ENCODE assay signal across 24 cellular contexts in the genomic region with DNA sequence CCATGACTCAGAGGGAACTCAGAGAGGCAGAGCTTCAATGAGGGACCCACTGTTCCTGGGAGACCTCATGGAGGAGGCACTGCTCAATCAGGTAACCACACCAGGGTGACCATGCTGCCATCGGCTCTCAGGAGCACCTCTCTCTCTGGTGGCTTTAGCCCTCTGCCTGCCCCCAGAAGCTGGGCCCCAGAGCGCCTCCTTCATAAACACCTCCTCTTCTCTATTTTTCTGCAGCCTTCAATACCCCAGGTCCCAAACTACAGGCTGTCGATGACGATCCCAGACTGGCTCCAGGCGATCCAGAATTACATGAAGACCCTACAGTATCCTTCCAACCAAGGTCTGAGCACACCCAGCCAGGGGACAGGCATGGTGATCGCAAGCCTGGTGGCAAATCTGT. TPM values are rescaled to one million over a fixed set of nuclear protein-coding genes. Genes with fewer than 3 reads are reported as not detected.
DNase-seq lines count a peak whose midpoint lies in the region; ATAC-seq, FAIRE-seq and TF ChIP-seq lines count a peak whose summit lies in the region.
"Had no signal": no experiment of that assay in that cellular context is flagged by ENCODE, and none has a peak within 500 bp of the region (broad histone marks: within the 10 kb centered on the region; RNA-seq: fewer than 3 reads in every experiment).

No MANE protein-coding gene starts in this region.

- H2BK120ac ChIP-seq in H9 (ENCODE audit: low read depth, low read length, poor library complexity, severe bottlenecking), result no peak overlapping the region

- H3K79me2 ChIP-seq in H9 (ENCODE audit: insufficient read depth, low read length) (no peaks in the 10 kb centered on the region; the same call in 1 of the 2 replicates), K562 (ENCODE audit: control insufficient read depth, insufficient read depth, low read length) (no peaks in the 10 kb centered on the region)

- no peak overlapping the region for H4K91ac ChIP-seq in H9 (ENCODE audit: insufficient read length, low read depth, low read length)

- H4K5ac ChIP-seq in H9 (ENCODE audit: insufficient read length, low read depth, low read length), result no peak overlapping the region

- no peak overlapping the region for H3K14ac ChIP-seq in H9 (ENCODE audit: insufficient read depth, low read length)

- CTCF ChIA-PET in K562 (lab: Yijun Ruan, JAX; ENCODE audit: low intra/inter-chr PET ratio), result no interaction called here

- no peak for FAIRE-seq in K562 (lab: Jason Lieb, UNC)
- FAIRE-seq: A549, GM12891, GM18507 had no signal

- H2AK5ac ChIP-seq in H9 (ENCODE audit: insufficient read length, low read length), result no peak overlapping the region

- H3K27me3 Mint-ChIP-seq in H9 (ENCODE audit: low read depth), result no peaks in the 10 kb centered on the region

- peak overlapping the region in 2 of 3 experiments; percentile 17 to 89; a peak in 4 of 7 replicates for H3K27ac Mint-ChIP-seq in H9
- H3K27ac Mint-ChIP-seq: CD4-positive, alpha-beta memory T cell; HFFc6 had no signal

- peaks cover 15 to 29% of the 10 kb centered on the region in 2 experiments for H3K4me1 Mint-ChIP-seq in H9
- H3K4me1 Mint-ChIP-seq: CD4-positive, alpha-beta memory T cell had no signal

- DNase-seq in H9 (no peak), K562 (ENCODE audit: extremely low read depth in 1 of 4, low spot score in 3 of 4) (no peak), mesenteric fat pad (ENCODE audit: low spot score) (peak; percentile 49), NCI-H82 (lab: John Stamatoyannopoulos, UW) (no peak), HuH-7 (ENCODE audit: low spot score) (no peak)
- no peak for DNase-seq in activated CD4-positive, alpha-beta T cell treated with anti-CD3 and anti-CD28 coated beads, Interleukin-2, amount 50 U/mL, for 4 hours
- DNase-seq: 8988T; ACHN; AML-193; BE2C; C1 segment of cervical spinal cord; Calu3; CD4-positive, alpha-beta memory T cell; COR-L47; DMS53; DMS79 treated with DMSO at 0.1 percent for 48 hours; GF-D8; HFFc6 had no signal

- no peak overlapping the region for H2BK20ac ChIP-seq in H9 (ENCODE audit: low read depth, low read length, poor library complexity, severe bottlenecking)

- in situ Hi-C loops in K562 (cut with MboI), result no loop called here

- H3K4me1 ChIP-seq in BLaER1 (peaks cover 50% of the 10 kb centered on the region), H9 (ENCODE audit: insufficient read depth, low read length) (no peaks in the 10 kb centered on the region; the same call in 1 of the 2 replicates), K562 (replicated peaks in 1 of 2; ENCODE audit: control insufficient read depth in 2 of 2, insufficient read depth in 2 of 2, low read length in 2 of 2) (peaks cover 0 to 4% of the 10 kb centered on the region in 2 experiments; a peak in 2 of 5 replicates)
- H3K4me1 ChIP-seq: A549, BE2C, HAP-1 had no signal

- H3K9me3 ChIP-seq in BLaER1 (no peaks in the 10 kb centered on the region), H9 (ENCODE audit: control insufficient read depth, low read depth, low read length) (no peaks in the 10 kb centered on the region), K562 (replicated peaks; ENCODE audit: control insufficient read depth, insufficient read depth, low read depth, low read length) (no peaks in the 10 kb centered on the region)
- H3K9me3 ChIP-seq: A549, BE2C, HAP-1 had no signal

- H3K9me1 ChIP-seq in K562 (ENCODE audit: control insufficient read depth, insufficient read depth, low read length), result no peaks in the 10 kb centered on the region

- H3K23me2 ChIP-seq in H9 (ENCODE audit: insufficient read length, low read depth, low read length, poor library complexity, severe bottlenecking), result no peaks in the 10 kb centered on the region

- H2AFZ ChIP-seq in H9 (ENCODE audit: low read length), result no peak overlapping the region
- H2AFZ ChIP-seq in K562 (ENCODE audit: low read depth, low read length), result no peak overlapping the region

- peaks cover 76 to 98% (median 80%) of the 10 kb centered on the region in 3 experiments for H3K36me3 Mint-ChIP-seq in H9 (ENCODE audit: insufficient read depth in 1 of 3, low read depth in 3 of 3)
- H3K36me3 Mint-ChIP-seq: CD4-positive, alpha-beta memory T cell had no signal

- no TSS peak for BruUV-seq in K562 (replicated peaks; lab: Mats Ljungman, UMichigan)

- H3K4ac ChIP-seq in H9 (ENCODE audit: low read depth, low read length), result no peak overlapping the region

- no peak overlapping the region for H4K8ac ChIP-seq in H9 (replicated peaks; ENCODE audit: insufficient read length, low read depth, low read length)

- no peak overlapping the region; a peak in 1 of 5 replicates for H3K4me3 Mint-ChIP-seq in H9
- H3K4me3 Mint-ChIP-seq: CD4-positive, alpha-beta memory T cell; HFFc6 had no signal

- H3T11ph ChIP-seq in H9 (ENCODE audit: low read length), result no peak overlapping the region

- 0 out of 2 replicates have a peak overlapping the region, but pooled peaks have one; percentile 85 for H3K27ac ChIP-seq in BLaER1
- no peak overlapping the region for H3K27ac ChIP-seq in H9 (ENCODE audit: insufficient read length, low read depth, low read length)
- H3K27ac ChIP-seq in K562 (ENCODE audit: extremely low read depth, low read depth, low read length), result no peak overlapping the region
- H3K27ac ChIP-seq: A549 had no signal

- no peak for TF ChIP-seq EP300 in K562 (IDR thresholded peaks at IDR 0.05; ENCODE audit: low read length)

- H3K27me3 ChIP-seq in BLaER1, result no peaks in the 10 kb centered on the region
- no peaks in the 10 kb centered on the region for H3K27me3 ChIP-seq in H9 (ENCODE audit: insufficient read depth, low read length)
- H3K27me3 ChIP-seq in K562 (ENCODE audit: control insufficient read depth in 2 of 2, insufficient read depth in 2 of 2, low read length in 2 of 2), result peaks cover 58 to 89% of the 10 kb centered on the region in 2 experiments
- H3K27me3 ChIP-seq: BE2C had no signal

- no peak for TF ChIP-seq RAD21 in K562 (CRISPR knock-in tag; conservative IDR thresholded peaks at IDR 0.05 in 1 of 2, IDR thresholded peaks at IDR 0.05 in 1 of 2)

- intact Hi-C loops in K562 (cut with micrococcal nuclease), result no loop called here

- POLR2A ChIA-PET in K562 (lab: Yijun Ruan, JAX), result interaction anchor here (0.7 kb wide), 1 partner anchor 14 kb away, joined by 4 read pairs; no protein-coding TSS in a partner anchor

- no peak overlapping the region for H3K23ac ChIP-seq in H9 (ENCODE audit: insufficient read length, low read depth, low read length)

- H2BK12ac ChIP-seq in H9 (ENCODE audit: insufficient read length, low read depth, low read length), result no peak overlapping the region

- H3K56ac ChIP-seq in H9 (ENCODE audit: insufficient read length, low read depth, low read length), result no peak overlapping the region

- no peaks in the 10 kb centered on the region for H4K20me1 ChIP-seq in BLaER1
- H4K20me1 ChIP-seq in H9 (ENCODE audit: control insufficient read depth, insufficient read depth, insufficient read length), result peaks cover 2% of the 10 kb centered on the region
- no peaks in the 10 kb centered on the region; the same call in 1 of the 2 replicates for H4K20me1 ChIP-seq in K562 (replicated peaks; ENCODE audit: control insufficient read depth, insufficient read depth, low read length)

- H3K4me2 ChIP-seq in BLaER1 (peak overlapping the region; percentile 92), H9 (ENCODE audit: insufficient read depth, insufficient read length, low read length) (no peak overlapping the region), K562 (ENCODE audit: insufficient read depth, low read length) (no peak overlapping the region)
- H3K4me2 ChIP-seq: A549 had no signal

- no peak overlapping the region for H2BK5ac ChIP-seq in H9 (ENCODE audit: insufficient read length, low read length)

- H2BK15ac ChIP-seq in H9 (ENCODE audit: low read depth, low read length), result no peak overlapping the region

- TF ChIP-seq CTCF in H9 (conservative IDR thresholded peaks at IDR 0.05) (no peak), K562 (IDR thresholded peaks at IDR 0.05 in 2 of 3, conservative IDR thresholded peaks at IDR 0.05 in 1 of 3; ENCODE audit: insufficient read depth in 2 of 3, low read depth in 1 of 3, low read length in 3 of 3) (no peak)

- ATAC-seq in K562 (peak; percentile 16; the same call in 2 of the 3 replicates), HG03354 (IDR thresholded peaks at IDR 0.05; ENCODE audit: poor library complexity, severe bottlenecking, unreplicated experiment) (no peak)
- ATAC-seq: A549 had no signal

- no peak overlapping the region for H3K18ac ChIP-seq in H9 (ENCODE audit: insufficient read length, low read depth, low read length)

- H3K4me3 ChIP-seq in BLaER1 (no peak overlapping the region), K562 (no peak overlapping the region)
- H3K4me3 ChIP-seq: A549, HAP-1 had no signal

- no peak for TF ChIP-seq POLR2A in K562 (conservative IDR thresholded peaks at IDR 0.05)

- H3K9ac ChIP-seq in BLaER1 (no peak overlapping the region), H9 (ENCODE audit: extremely low read depth, insufficient read length, low read length) (no peak overlapping the region), K562 (ENCODE audit: insufficient read depth in 1 of 2, low read depth in 2 of 2, low read length in 2 of 2) (peak overlapping the region in 1 of 2 experiments; percentile 12; a peak in 1 of 4 replicates)

- WGBS in H9 (ENCODE audit: extremely low coverage, insufficient read length, low lambda C conversion rate), result no CpG with 5 or more reads among the region's 6 CpGs
- WGBS in K562 (ENCODE audit: insufficient coverage, low coverage, missing lambda C conversion rate), result 2% methylated on average over 6 of the region's 6 CpGs

- no peaks in the 10 kb centered on the region for H3K79me1 ChIP-seq in H9 (ENCODE audit: insufficient read depth, low read depth, low read length, poor library complexity, severe bottlenecking)

- peaks cover 70% of the 10 kb centered on the region for H3K36me3 ChIP-seq in BLaER1
- no peaks in the 10 kb centered on the region for H3K36me3 ChIP-seq in K562 (ENCODE audit: control insufficient read depth, insufficient read depth, low read length)
- H3K36me3 ChIP-seq: BE2C had no signal

- no peaks in the 10 kb centered on the region for H3K9me3 Mint-ChIP-seq in H9
- H3K9me3 Mint-ChIP-seq: CD4-positive, alpha-beta memory T cell; HFFc6 had no signal

RNA-seq across cellular contexts. Expression of a gene that starts 10.6 kb away (rescaled TPM):
- 76.1 and 79.5 TPM in 2 replicates for total RNA-seq in H9 (2021)
- total RNA-seq in K562 (2011; cell fraction: chromatin; rRNA removed; ENCODE audit: low replicate concordance), result 0.32 and 1.2 TPM in 2 replicates
- total RNA-seq in K562 (2011; cell fraction: nucleolus; rRNA removed), result 0.66 TPM in 1 of 2 replicates, not detected in the other
- total RNA-seq in K562 (2011; cell fraction: nucleoplasm; rRNA removed), result 1.9 TPM in 1 of 2 replicates, not detected in the other
- 0.09 TPM in 1 of 2 replicates, not detected in the other for total RNA-seq in K562 (2014; rRNA removed)
- total RNA-seq in K562 (2014; rRNA removed; fragmentation: Illumina TruSeq; extraction: Trizol), result 0.06 and 0.11 TPM in 2 replicates
- total RNA-seq in K562 (2015; rRNA removed; fragmentation: Illumina TruSeq; extraction: Trizol), result not detected in 2 replicates
- 0.13 and 0.40 TPM in 2 replicates for total RNA-seq in K562 (2021)
- 0.03 and 0.07 TPM in 2 replicates for polyA plus RNA-seq in K562 (2011; rRNA removed)
- not detected in 2 replicates for polyA plus RNA-seq in K562 (2011; cell fraction: cytosol; rRNA removed)
- polyA plus RNA-seq in K562 (2011; cell fraction: nucleus; rRNA removed), result 0.13 and 0.21 TPM in 2 replicates
- 0.12 and 0.48 TPM in 2 replicates for polyA plus RNA-seq in K562 (2012)
- 0.04 and 0.07 TPM in 2 replicates for polyA plus RNA-seq in K562 (2014; fragmentation: Illumina TruSeq; extraction: Trizol)
- polyA plus RNA-seq in K562 (2014; fragmentation: Nextera tagmentation; extraction: Ambion mirVana), result under 1 TPM; 0.06 to 0.14 TPM
- polyA plus RNA-seq in K562 (2014; rRNA removed), result 0.05 and 0.11 TPM in 2 replicates
- 0.11 TPM in 1 of 2 replicates, not detected in the other for polyA minus RNA-seq in K562 (2011; rRNA and poly(A)+ RNA removed)
- not detected in 2 replicates for polyA minus RNA-seq in K562 (2011; cell fraction: cytosol; rRNA and poly(A)+ RNA removed)
- 0.11 and 0.27 TPM in 2 replicates for polyA minus RNA-seq in K562 (2011; cell fraction: nucleus; rRNA and poly(A)+ RNA removed)
- total RNA-seq in mesenteric fat pad, result 3.0 TPM
- total RNA-seq: CD4-positive, alpha-beta memory T cell had no signal

RNA-seq across cellular contexts. Expression of a gene that starts 54.7 kb away (rescaled TPM):
- total RNA-seq in H9 (2021) (42.4 and 47.8 TPM in 2 replicates), K562 (2014; rRNA removed) (29.3 and 29.9 TPM in 2 replicates), K562 (2014; rRNA removed; fragmentation: Illumina TruSeq; extraction: Trizol) (30.1 and 32.8 TPM in 2 replicates), K562 (2015; rRNA removed; fragmentation: Illumina TruSeq; extraction: Trizol) (29.7 and 33.6 TPM in 2 replicates), K562 (2021) (26.2 and 27.1 TPM in 2 replicates), mesenteric fat pad (26.9 TPM)
- total RNA-seq in K562 (2011; cell fraction: chromatin; rRNA removed; ENCODE audit: low replicate concordance), result 60.7 and 192 TPM in 2 replicates
- total RNA-seq in K562 (2011; cell fraction: nucleolus; rRNA removed), result 31.0 and 45.0 TPM in 2 replicates
- 76.8 and 89.8 TPM in 2 replicates for total RNA-seq in K562 (2011; cell fraction: nucleoplasm; rRNA removed)
- polyA plus RNA-seq in K562 (2011; rRNA removed) (30.8 and 34.6 TPM in 2 replicates), K562 (2014; fragmentation: Illumina TruSeq; extraction: Trizol) (15.4 and 16.9 TPM in 2 replicates), K562 (2014; fragmentation: Nextera tagmentation; extraction: Ambion mirVana) (10 to 100 TPM in 1 of 2 experiments, 1 to 10 TPM in 1; 6.8 to 10.9 TPM), K562 (2014; rRNA removed) (16.2 and 22.3 TPM in 2 replicates)
- polyA plus RNA-seq in K562 (2011; cell fraction: cytosol; rRNA removed), result 9.6 and 17.6 TPM in 2 replicates
- 35.0 and 44.6 TPM in 2 replicates for polyA plus RNA-seq in K562 (2011; cell fraction: nucleus; rRNA removed)
- 13.0 and 16.1 TPM in 2 replicates for polyA plus RNA-seq in K562 (2012)
- 44.7 and 66.2 TPM in 2 replicates for polyA minus RNA-seq in K562 (2011; rRNA and poly(A)+ RNA removed)
- polyA minus RNA-seq in K562 (2011; cell fraction: cytosol; rRNA and poly(A)+ RNA removed), result 15.6 and 22.8 TPM in 2 replicates
- 45.0 and 63.1 TPM in 2 replicates for polyA minus RNA-seq in K562 (2011; cell fraction: nucleus; rRNA and poly(A)+ RNA removed)

Comparison
In these comparisons a context has a peak if more than half of its experiments do, and no peak if none do; other contexts are left out.
1. RNA of a gene that starts 10.6 kb away (total RNA-seq): 76.1 to 79.5 TPM in H9; 3.0 TPM in mesenteric fat pad (single experiment) and 0.06 to 1.9 TPM in K562; every median in the first group is over 10 times any median in the second.